8 cellular contexts compared by ENCODE assay signal in genomic region chr3:38117748-38118420, GRCh38. TPM values are rescaled to one million over a fixed set of nuclear protein-coding genes. Genes with fewer than 3 reads are reported as not detected.
DNase-seq lines count a peak whose midpoint lies in the region; ATAC-seq, FAIRE-seq and TF ChIP-seq lines count a peak whose summit lies in the region.

No MANE protein-coding gene starts in this region.

- peaks cover 18% of the 10 kb centered on the region; the same call in 1 of the 2 replicates for H3K4me1 ChIP-seq in HepG2 (ENCODE audit: insufficient read depth, low read length)

- no peaks in the 10 kb centered on the region for H3K9me3 Mint-ChIP-seq in WTC11

- DNase-seq in GM03348 (ENCODE audit: low spot score), result peak; percentile 82
- peak; percentile 75 to 84 for DNase-seq in Kasumi-1 (lab: John Stamatoyannopoulos, UW)
- DNase-seq in WTC11 (ENCODE audit: low spot score), result peak; percentile 74
- DNase-seq in cardiac fibroblast (ENCODE audit: low read depth in 2 of 2), result peak; percentile 70
- peak; percentile 65 for DNase-seq in HepG2 (ENCODE audit: low spot score)
- DNase-seq in stimulated activated CD8-positive, alpha-beta memory T cell treated with anti-CD3 and anti-CD28 coated beads, Interleukin-12 subunit alpha, Interleukin-12 subunit beta, amount 100 ng/mL, for 24 hours (ENCODE audit: extremely low read depth), result peak; percentile 38
- DNase-seq in NCI-H526 treated with DMSO at 0.1 percent for 48 hours (lab: John Stamatoyannopoulos, UW), result no peak

- TF ChIP-seq POLR2A in HepG2 (IDR thresholded peaks at IDR 0.05; ENCODE audit: insufficient read depth in 1 of 2, low read depth in 2 of 2, low read length in 2 of 2), result peak; percentile 44 to 76; a peak in 3 of 4 replicates

- TF ChIP-seq EP300 in HepG2 (IDR thresholded peaks at IDR 0.05; ENCODE audit: low read depth in 2 of 2, low read length in 2 of 2) (no peak), HepG2 (CRISPR knock-in tag; IDR thresholded peaks at IDR 0.05; ENCODE audit: borderline replicate concordance) (peak; percentile 52; the same call in 1 of the 2 replicates)

- no peak overlapping the region for H3K9ac ChIP-seq in HepG2 (ENCODE audit: insufficient read depth, low read depth, low read length)

- POLR2A ChIA-PET in WTC11 (lab: Charles Lee) (no interaction called here), HepG2 (lab: Yijun Ruan, JAX) (interaction anchor here (1.0 to 8.0 kb wide), 5 partner anchors 13 to 180 kb away, joined by 3 to 87 read pairs (median 25); partner anchors contain the start of genes ACAA1, MYD88 and OXSR1)

- H3K4me3 ChIP-seq in cardiac fibroblast (replicated peaks in 1 of 2; ENCODE audit: low read depth in 2 of 2, low read length in 2 of 2), result no peak overlapping the region
- no peak overlapping the region for H3K4me3 ChIP-seq in HepG2 (replicated peaks in 1 of 3; ENCODE audit: insufficient read depth in 1 of 3, low read depth in 2 of 3, low read length in 3 of 3)

- no peaks in the 10 kb centered on the region for H3K79me2 ChIP-seq in HepG2 (ENCODE audit: insufficient read depth, low read length)

- H3K4me2 ChIP-seq in HepG2 (ENCODE audit: low read depth, low read length), result no peak overlapping the region

- H3K36me3 Mint-ChIP-seq in WTC11, result peaks cover 10% of the 10 kb centered on the region

- H3K27me3 Mint-ChIP-seq in WTC11 (ENCODE audit: low read depth), result peaks cover 6% of the 10 kb centered on the region

- FAIRE-seq in HepG2 (lab: Jason Lieb, UNC), result peak; percentile 84

- H4K20me1 ChIP-seq in HepG2 (ENCODE audit: insufficient read depth, low read length), result peaks cover 15% of the 10 kb centered on the region

- 88% methylated on average over 6 of the region's 11 CpGs for WGBS in HepG2 (ENCODE audit: low lambda C conversion rate)

- CTCF ChIA-PET in WTC11 (lab: Charles Lee) (interaction anchor here (0.6 to 2.8 kb wide), 13 partner anchors 9 to 229 kb away, joined by 3 to 10 read pairs (median 3); partner anchors contain the start of genes ACAA1, PLCD1 and XYLB), HepG2 (lab: Yijun Ruan, JAX; ENCODE audit: low intra/inter-chr PET ratio, low total read pairs) (interaction anchor here (0.7 kb wide), 1 partner anchor 180 kb away, joined by 3 read pairs; no protein-coding TSS in a partner anchor)

- H2AFZ ChIP-seq in HepG2 (ENCODE audit: low read length), result no peak overlapping the region

- H3K27me3 ChIP-seq in HepG2 (ENCODE audit: control insufficient read depth in 1 of 2, insufficient read depth in 2 of 2, low read length in 2 of 2), result peaks cover 0 to 8% of the 10 kb centered on the region in 2 experiments; a peak in 1 of 5 replicates

- TF ChIP-seq CTCF in WTC11 (IDR thresholded peaks at IDR 0.05) (peak; percentile 60), cardiac fibroblast (IDR thresholded peaks at IDR 0.05; ENCODE audit: low read depth, low read length) (peak; percentile 88), HepG2 (CRISPR knock-in tag; IDR thresholded peaks at IDR 0.05) (peak; percentile 98)

- no peak overlapping the region for H3K4me3 Mint-ChIP-seq in WTC11

- ATAC-seq in GM21526 (IDR thresholded peaks at IDR 0.05; ENCODE audit: low FRiP score, unreplicated experiment) (peak; percentile 80), WTC11 (peak; percentile 82), HepG2 (peak; percentile 53)

- H3K36me3 ChIP-seq in HepG2 (replicated peaks in 1 of 2; ENCODE audit: control insufficient read depth in 1 of 2, insufficient read depth in 2 of 2, low read length in 2 of 2), result peaks cover 13 to 30% of the 10 kb centered on the region in 2 experiments

- no peak overlapping the region for H3K27ac Mint-ChIP-seq in WTC11

- H3K4me1 Mint-ChIP-seq in WTC11, result no peaks in the 10 kb centered on the region

- no TSS peak for BruUV-seq in HepG2 (replicated peaks; lab: Mats Ljungman, UMichigan)

- in situ Hi-C loops in HepG2 (cut with HindIII; ENCODE audit: extremely low pct_ligation_motif_present, low pct_unique_long_range_greater_than_20kb), result loop anchor here (10.0 kb wide), 1 partner anchor 157 kb away; no protein-coding TSS in a partner anchor

- peak overlapping the region; percentile 14 for H3K27ac ChIP-seq in HepG2 (ENCODE audit: extremely low read length, insufficient read depth, low read length)

- intact Hi-C loops in HepG2 (cut with micrococcal nuclease; ENCODE audit: unreplicated experiment), result loop anchor here (1.0 to 2.0 kb wide), 2 partner anchors 15 to 164 kb away; partner anchors contain the start of gene SLC22A14

- H3K9me3 ChIP-seq in HepG2 (ENCODE audit: low read length), result no peaks in the 10 kb centered on the region

- peak; percentile 94 for TF ChIP-seq RAD21 in HepG2 (CRISPR knock-in tag; IDR thresholded peaks at IDR 0.05)

RNA-seq across cellular contexts. Expression of gene ACAA1, which starts 19.0 kb away (rescaled TPM):
- 34.4 to 46.5 TPM (median 39.0 TPM) in 3 replicates for total RNA-seq in WTC11 (2021)
- total RNA-seq in HepG2 (2016; rRNA removed; fragmentation: Illumina TruSeq; extraction: Trizol), result 60.8 and 107 TPM in 2 replicates
- 27.5 and 27.8 TPM in 2 replicates for total RNA-seq in HepG2 (2016; cell fraction: cytosol; rRNA removed; fragmentation: Illumina TruSeq; extraction: Trizol; ENCODE audit: low read depth)
- 63.4 and 105 TPM in 2 replicates for total RNA-seq in HepG2 (2016; cell fraction: insoluble cytoplasmic fraction; rRNA removed; fragmentation: Illumina TruSeq; extraction: Trizol)
- total RNA-seq in HepG2 (2016; cell fraction: membrane; rRNA removed; fragmentation: Illumina TruSeq; extraction: Trizol), result 52.7 and 55.5 TPM in 2 replicates
- total RNA-seq in HepG2 (2016; cell fraction: nucleus; rRNA removed; fragmentation: Illumina TruSeq; extraction: Trizol), result 75.4 and 87.9 TPM in 2 replicates
- 188 and 221 TPM in 2 replicates for polyA plus RNA-seq in HepG2 (2011; rRNA removed)
- 169 and 202 TPM in 2 replicates for polyA plus RNA-seq in HepG2 (2011; cell fraction: cytosol; rRNA removed)
- polyA plus RNA-seq in HepG2 (2011; cell fraction: nucleus; rRNA removed), result 588 and 662 TPM in 2 replicates
- 125 and 170 TPM in 2 replicates for polyA plus RNA-seq in HepG2 (2012)
- polyA plus RNA-seq in HepG2 (2016; cell fraction: cytosol; fragmentation: Illumina TruSeq; extraction: Trizol; ENCODE audit: low read depth), result 44.3 and 47.9 TPM in 2 replicates
- polyA plus RNA-seq in HepG2 (2016; cell fraction: insoluble cytoplasmic fraction; fragmentation: Illumina TruSeq; extraction: Trizol; ENCODE audit: low read depth), result 240 and 247 TPM in 2 replicates
- polyA plus RNA-seq in HepG2 (2016; cell fraction: membrane; fragmentation: Illumina TruSeq; extraction: Trizol; ENCODE audit: low read depth), result 62.9 and 66.6 TPM in 2 replicates
- polyA plus RNA-seq in HepG2 (2016; cell fraction: nucleus; fragmentation: Illumina TruSeq; extraction: Trizol; ENCODE audit: insufficient read depth, low read depth), result 290 and 311 TPM in 2 replicates
- polyA minus RNA-seq in HepG2 (2011; rRNA and poly(A)+ RNA removed; ENCODE audit: low replicate concordance), result 57.0 and 213 TPM in 2 replicates
- 80.2 and 80.3 TPM in 2 replicates for polyA minus RNA-seq in HepG2 (2011; cell fraction: cytosol; rRNA and poly(A)+ RNA removed)
- polyA minus RNA-seq in HepG2 (2011; cell fraction: nucleus; rRNA and poly(A)+ RNA removed), result 241 and 244 TPM in 2 replicates

RNA-seq across cellular contexts. Expression of gene MYD88, which starts 20.6 kb away (rescaled TPM):
- total RNA-seq in WTC11 (2021) (18.1 to 19.2 TPM (median 19.2 TPM) in 3 replicates), HepG2 (2016; rRNA removed; fragmentation: Illumina TruSeq; extraction: Trizol) (7.6 and 14.5 TPM in 2 replicates)
- total RNA-seq in HepG2 (2016; cell fraction: cytosol; rRNA removed; fragmentation: Illumina TruSeq; extraction: Trizol; ENCODE audit: low read depth), result 2.5 and 3.5 TPM in 2 replicates
- total RNA-seq in HepG2 (2016; cell fraction: insoluble cytoplasmic fraction; rRNA removed; fragmentation: Illumina TruSeq; extraction: Trizol), result 7.2 and 14.6 TPM in 2 replicates
- total RNA-seq in HepG2 (2016; cell fraction: membrane; rRNA removed; fragmentation: Illumina TruSeq; extraction: Trizol), result 6.0 and 6.5 TPM in 2 replicates
- total RNA-seq in HepG2 (2016; cell fraction: nucleus; rRNA removed; fragmentation: Illumina TruSeq; extraction: Trizol), result 9.8 and 11.0 TPM in 2 replicates
- 32.7 and 36.6 TPM in 2 replicates for polyA plus RNA-seq in HepG2 (2011; rRNA removed)
- polyA plus RNA-seq in HepG2 (2011; cell fraction: cytosol; rRNA removed), result 31.0 and 32.2 TPM in 2 replicates
- polyA plus RNA-seq in HepG2 (2011; cell fraction: nucleus; rRNA removed), result 53.7 and 60.9 TPM in 2 replicates
- polyA plus RNA-seq in HepG2 (2012), result 19.9 and 22.6 TPM in 2 replicates
- polyA plus RNA-seq in HepG2 (2016; cell fraction: cytosol; fragmentation: Illumina TruSeq; extraction: Trizol; ENCODE audit: low read depth), result 2.8 and 2.9 TPM in 2 replicates
- 51.1 and 57.2 TPM in 2 replicates for polyA plus RNA-seq in HepG2 (2016; cell fraction: insoluble cytoplasmic fraction; fragmentation: Illumina TruSeq; extraction: Trizol; ENCODE audit: low read depth)
- polyA plus RNA-seq in HepG2 (2016; cell fraction: membrane; fragmentation: Illumina TruSeq; extraction: Trizol; ENCODE audit: low read depth), result 9.0 and 9.6 TPM in 2 replicates
- 48.1 and 53.6 TPM in 2 replicates for polyA plus RNA-seq in HepG2 (2016; cell fraction: nucleus; fragmentation: Illumina TruSeq; extraction: Trizol; ENCODE audit: insufficient read depth, low read depth)
- polyA minus RNA-seq in HepG2 (2011; rRNA and poly(A)+ RNA removed; ENCODE audit: low replicate concordance), result 15.6 and 54.6 TPM in 2 replicates
- 19.7 and 21.8 TPM in 2 replicates for polyA minus RNA-seq in HepG2 (2011; cell fraction: cytosol; rRNA and poly(A)+ RNA removed)
- polyA minus RNA-seq in HepG2 (2011; cell fraction: nucleus; rRNA and poly(A)+ RNA removed), result 13.9 and 15.8 TPM in 2 replicates

RNA-seq across cellular contexts. Expression of gene OXSR1, which starts 47.5 kb away (rescaled TPM):
- total RNA-seq in WTC11 (2021) (49.4 to 52.4 TPM (median 50.6 TPM) in 3 replicates), HepG2 (2016; rRNA removed; fragmentation: Illumina TruSeq; extraction: Trizol) (32.6 and 41.1 TPM in 2 replicates)
- total RNA-seq in HepG2 (2016; cell fraction: cytosol; rRNA removed; fragmentation: Illumina TruSeq; extraction: Trizol; ENCODE audit: low read depth), result 7.6 TPM in 2 replicates
- 32.9 and 39.8 TPM in 2 replicates for total RNA-seq in HepG2 (2016; cell fraction: insoluble cytoplasmic fraction; rRNA removed; fragmentation: Illumina TruSeq; extraction: Trizol)
- 12.8 and 14.5 TPM in 2 replicates for total RNA-seq in HepG2 (2016; cell fraction: membrane; rRNA removed; fragmentation: Illumina TruSeq; extraction: Trizol)
- total RNA-seq in HepG2 (2016; cell fraction: nucleus; rRNA removed; fragmentation: Illumina TruSeq; extraction: Trizol), result 30.2 and 32.6 TPM in 2 replicates
- polyA plus RNA-seq in HepG2 (2011; rRNA removed), result 25.9 and 27.4 TPM in 2 replicates
- 18.5 and 23.3 TPM in 2 replicates for polyA plus RNA-seq in HepG2 (2011; cell fraction: cytosol; rRNA removed)
- 19.5 and 22.8 TPM in 2 replicates for polyA plus RNA-seq in HepG2 (2011; cell fraction: nucleus; rRNA removed)
- polyA plus RNA-seq in HepG2 (2012), result 23.1 and 31.4 TPM in 2 replicates
- polyA plus RNA-seq in HepG2 (2016; cell fraction: cytosol; fragmentation: Illumina TruSeq; extraction: Trizol; ENCODE audit: low read depth), result 1.5 and 1.6 TPM in 2 replicates
- 33.9 and 36.3 TPM in 2 replicates for polyA plus RNA-seq in HepG2 (2016; cell fraction: insoluble cytoplasmic fraction; fragmentation: Illumina TruSeq; extraction: Trizol; ENCODE audit: low read depth)
- polyA plus RNA-seq in HepG2 (2016; cell fraction: membrane; fragmentation: Illumina TruSeq; extraction: Trizol; ENCODE audit: low read depth), result 5.4 and 5.9 TPM in 2 replicates
- polyA plus RNA-seq in HepG2 (2016; cell fraction: nucleus; fragmentation: Illumina TruSeq; extraction: Trizol; ENCODE audit: insufficient read depth, low read depth), result 31.5 and 34.6 TPM in 2 replicates
- 36.3 and 49.0 TPM in 2 replicates for polyA minus RNA-seq in HepG2 (2011; rRNA and poly(A)+ RNA removed; ENCODE audit: low replicate concordance)
- 26.2 and 26.9 TPM in 2 replicates for polyA minus RNA-seq in HepG2 (2011; cell fraction: cytosol; rRNA and poly(A)+ RNA removed)
- polyA minus RNA-seq in HepG2 (2011; cell fraction: nucleus; rRNA and poly(A)+ RNA removed), result 37.9 and 47.6 TPM in 2 replicates
